Comparison of ENCODE assay signal across 22 cellular contexts in the genomic region with DNA sequence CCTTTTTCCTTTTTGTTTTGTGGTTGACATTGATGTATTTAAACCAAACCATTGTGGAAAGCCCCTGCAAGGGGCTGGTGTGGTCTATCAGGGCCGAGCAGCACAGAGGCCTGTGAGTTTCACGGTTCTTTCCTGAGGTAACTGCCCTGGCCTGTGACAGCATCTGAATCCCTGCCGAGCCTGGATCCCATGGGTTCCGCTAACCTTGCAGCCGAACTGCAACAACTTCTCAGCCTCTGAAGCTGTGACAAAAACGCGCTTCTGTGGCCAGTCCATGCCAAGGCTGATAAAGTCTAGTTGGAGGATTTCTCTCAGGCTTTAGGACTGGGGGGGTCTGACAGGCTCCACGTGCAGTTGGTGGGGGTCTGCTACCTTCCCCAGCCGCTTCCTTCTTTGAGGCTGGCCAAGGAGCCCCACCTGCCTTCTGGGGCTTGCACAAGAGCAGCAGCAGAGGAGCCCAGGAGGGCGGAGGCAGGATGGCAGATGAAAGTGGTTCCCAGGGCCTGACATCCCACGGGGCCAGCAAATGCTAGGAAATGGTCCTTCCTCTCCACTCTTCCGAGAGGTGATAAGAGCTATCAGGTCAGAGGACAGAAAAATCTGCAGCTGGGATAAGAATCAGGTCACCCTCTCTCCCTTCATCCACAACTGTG.
"Had no signal": no experiment of that assay in that cellular context is flagged by ENCODE, and none has a peak within 500 bp of the region (broad histone marks: within the 10 kb centered on the region; RNA-seq: fewer than 3 reads in every experiment).

No MANE protein-coding gene starts in this region.

- H3K27ac ChIP-seq: right lobe of liver, skin epidermis, upper lobe of left lung had no signal

- H3K4me3 Mint-ChIP-seq: activated B cell treated with CpG ODN at 0.5 μM for 24 hours; activated CD4-positive, alpha-beta T cell treated with anti-CD3 and anti-CD28 coated beads for 36 hours; activated naive CD8-positive, alpha-beta T cell; nephron progenitor cell had no signal

- H3K9me3 ChIP-seq: mucosa of descending colon, right lobe of liver, upper lobe of left lung had no signal

- H3K4me3 ChIP-seq: mucosa of descending colon, right lobe of liver, skin epidermis, upper lobe of left lung had no signal

- H3K4me1 Mint-ChIP-seq: activated B cell treated with CpG ODN at 0.5 μM for 24 hours; activated CD4-positive, alpha-beta T cell treated with anti-CD3 and anti-CD28 coated beads for 36 hours had no signal

- FAIRE-seq: bronchial epithelial cell, endometrium, keratinocyte had no signal

- H3K36me3 ChIP-seq: right lobe of liver had no signal

- DNase-seq: activated B cell treated with CpG ODN at 0.5 μM for 24 hours; activated CD4-positive, alpha-beta T cell treated with anti-CD3 and anti-CD28 coated beads for 36 hours; activated CD4-positive, alpha-beta T cell treated with anti-CD3 and anti-CD28 coated beads, Interleukin-2, amount 50 U/mL, for 4 hours; activated naive CD4-positive, alpha-beta T cell; cortex of kidney; erythroblast; foreskin fibroblast; left colon; mesenchymal stem cell; mucosa of descending colon; nephron progenitor cell; nucleus accumbens; stimulated activated CD4-positive, alpha-beta T cell treated with anti-CD3 and anti-CD28 coated beads, Interleukin-15, amount 100 ng/mL, for 24 hours; stimulated activated naive CD4-positive, alpha-beta T cell; T1000; upper lobe of left lung had no signal

- H3K27me3 ChIP-seq: right lobe of liver, upper lobe of left lung had no signal

- H3K27ac Mint-ChIP-seq: activated B cell treated with CpG ODN at 0.5 μM for 24 hours; activated CD4-positive, alpha-beta T cell treated with anti-CD3 and anti-CD28 coated beads for 36 hours; activated naive CD8-positive, alpha-beta T cell; nephron progenitor cell had no signal

- H3K9me3 Mint-ChIP-seq: nephron progenitor cell had no signal

- H3K4me1 ChIP-seq: right lobe of liver had no signal

- H3K27me3 Mint-ChIP-seq: activated B cell treated with CpG ODN at 0.5 μM for 24 hours; activated CD4-positive, alpha-beta T cell treated with anti-CD3 and anti-CD28 coated beads for 36 hours; activated naive CD8-positive, alpha-beta T cell had no signal

- ATAC-seq: activated CD4-positive, alpha-beta T cell treated with anti-CD3 and anti-CD28 coated beads for 36 hours; left colon; mucosa of descending colon had no signal
